In the genomic region with DNA sequence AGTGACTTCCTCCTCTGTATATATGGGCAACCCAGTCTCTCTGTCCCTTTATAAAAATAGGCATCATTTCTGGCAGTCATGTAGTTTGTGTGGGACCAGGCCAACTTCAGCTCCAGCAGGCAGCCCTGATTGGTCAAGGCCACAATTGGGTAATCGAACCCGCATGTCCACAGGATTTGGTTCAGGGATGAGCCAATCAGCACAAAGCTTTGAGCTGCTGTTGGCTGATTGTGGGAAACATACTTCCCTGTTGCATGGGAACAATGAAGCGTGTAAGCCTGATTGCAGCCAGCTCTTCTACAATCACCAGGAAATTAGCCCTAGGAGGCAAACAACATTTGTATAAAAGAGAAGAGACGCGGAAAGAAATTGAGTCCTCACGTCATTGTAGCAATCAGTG, we compare ENCODE assay signal across 10 cellular contexts.
A peak's percentile ranks its signal among the peaks of the same experiment; 100 is the strongest.
DNase-seq lines count a peak whose midpoint lies in the region; TF ChIP-seq lines count a peak whose summit lies in the region.
"Had no signal": no experiment of that assay in that cellular context is flagged by ENCODE, and none has a peak within 500 bp of the region (broad histone marks: within the 10 kb centered on the region; RNA-seq: fewer than 3 reads in every experiment).

No MANE protein-coding gene starts in this region.

- H3K27ac ChIP-seq in A673 (ENCODE audit: low read depth, low read length, poor library complexity, severe bottlenecking) = peak overlapping the region; percentile 67
- no peak overlapping the region for H3K27ac ChIP-seq in HL-60 (replicated peaks)
- H3K27ac ChIP-seq in coronary artery = peak overlapping the region in 1 of 2 donors; percentile 34

- POLR2A ChIA-PET in A673 (lab: Charles Lee; ENCODE audit: low non-redundant PET) = interaction anchor here (0.6 kb wide), 1 partner anchor 54 kb away, joined by 3 read pairs; no protein-coding TSS in a partner anchor

- peak; percentile 94 for DNase-seq in A673 (ENCODE audit: low spot score)
- DNase-seq in HL-60 (ENCODE audit: low read depth in 1 of 2, low spot score in 1 of 2) = peak; percentile 27 to 77
- DNase-seq in coronary artery (ENCODE audit: low spot score) = no peak
- DNase-seq in lung microvascular endothelial cell (ENCODE audit: low read depth in 2 of 2) = peak; percentile 63 to 76
- DNase-seq in NCI-H526 treated with DMSO at 0.1 percent for 48 hours (lab: John Stamatoyannopoulos, UW) = no peak
- DNase-seq in GM19238 (ENCODE audit: insufficient read length, low spot score) = no peak
- DNase-seq in activated CD4-positive, alpha-beta T cell treated with anti-CD3 and anti-CD28 coated beads, Interleukin-2, amount 50 U/mL, for 48 hours = no peak
- no peak for DNase-seq in RKO (ENCODE audit: low spot score)
- DNase-seq: activated CD8-positive, alpha-beta memory T cell treated with anti-CD3 and anti-CD28 coated beads, Interleukin-2, amount 10 ng/mL, durations not matched to agents 7 days and 5 days; SW 1271 had no signal

- no TSS peak for BruUV-seq in A673 (replicated peaks; lab: Mats Ljungman, UMichigan)

- no peaks in the 10 kb centered on the region for H3K36me3 ChIP-seq in A673 (ENCODE audit: insufficient read depth, low read length, poor library complexity, severe bottlenecking)

- peak overlapping the region; percentile 10 for H3K4me3 ChIP-seq in A673 (ENCODE audit: low read depth, low read length, poor library complexity, severe bottlenecking)
- H3K4me3 ChIP-seq in HL-60 (replicated peaks; ENCODE audit: insufficient read depth, low read length) = no peak overlapping the region
- H3K4me3 ChIP-seq in coronary artery = peak overlapping the region; percentile 18

- TF ChIP-seq CTCF in A673 (conservative IDR thresholded peaks at IDR 0.05; ENCODE audit: low read depth, low read length) = no peak
- TF ChIP-seq CTCF in HL-60 (IDR thresholded peaks at IDR 0.05; ENCODE audit: insufficient read depth, low read length) = no peak
- no peak for TF ChIP-seq CTCF in coronary artery (IDR thresholded peaks at IDR 0.05)

- intact Hi-C loops in A673 (cut with micrococcal nuclease; ENCODE audit: unreplicated experiment) = no loop called here

- H3K4me1 ChIP-seq in A673 (ENCODE audit: insufficient read depth, low read length, poor library complexity, severe bottlenecking) = peaks cover 13% of the 10 kb centered on the region

- CTCF ChIA-PET in A673 (lab: Charles Lee) = interaction anchor here (0.6 to 1.5 kb wide), 2 partner anchors 69 to 295 kb away, joined by 3 read pairs; no protein-coding TSS in a partner anchor

- H3K27me3 ChIP-seq in A673 (replicated peaks; ENCODE audit: insufficient read depth, low read depth, low read length, poor library complexity) (no peaks in the 10 kb centered on the region), HL-60 (ENCODE audit: insufficient read depth, poor library complexity, severe bottlenecking) (no peaks in the 10 kb centered on the region)

- no peaks in the 10 kb centered on the region for H3K9me3 ChIP-seq in A673 (ENCODE audit: low read depth, low read length, poor library complexity, severe bottlenecking)

Comparison
In these comparisons a context has a peak if more than half of its experiments do, and no peak if none do; other contexts are left out.
1. DNase-seq: peak in A673 (single experiment), HL-60 (2 of 2) and lung microvascular endothelial cell (2 of 2); none in coronary artery (single experiment), NCI-H526 treated with DMSO at 0.1 percent for 48 hours (single experiment), GM19238 (single experiment), activated CD4-positive, alpha-beta T cell treated with anti-CD3 and anti-CD28 coated beads, Interleukin-2, amount 50 U/mL, for 48 hours (0 of 2) and RKO (single experiment).